ENCODE assay signal across 1 cellular context in genomic region chr4:73257995-73258667, GRCh38.
TF ChIP-seq lines count a peak whose summit lies in the region.

No MANE protein-coding gene starts in this region.

TF ChIP-seq in GM12878, 131 proteins besides CTCF, POLR2A, EP300 and RAD21 (continued from another document):
- TF ChIP-seq ASH2L (IDR thresholded peaks at IDR 0.05; ENCODE audit: borderline replicate concordance, low read depth), result peak; percentile 92; the same call in 1 of the 2 replicates
- TF ChIP-seq POLR2AphosphoS5 (IDR thresholded peaks at IDR 0.05; ENCODE audit: low read length), result no peak
- no peak for TF ChIP-seq CEBPB (IDR thresholded peaks at IDR 0.05; ENCODE audit: borderline replicate concordance in 1 of 2, low read depth in 2 of 2, low read length in 2 of 2)
- 0 out of 2 replicates have a peak, but pooled peaks have one; percentile 38 for TF ChIP-seq ZNF207 (IDR thresholded peaks at IDR 0.05; ENCODE audit: borderline replicate concordance)
- peak; percentile 52; the same call in 1 of the 2 replicates for TF ChIP-seq ZNF24 (IDR thresholded peaks at IDR 0.05)
- TF ChIP-seq STAT1 (conservative IDR thresholded peaks at IDR 0.05), result no peak
- TF ChIP-seq FOXM1 (IDR thresholded peaks at IDR 0.05; ENCODE audit: low read depth, low read length), result no peak
- TF ChIP-seq JUNB (IDR thresholded peaks at IDR 0.05), result no peak
- TF ChIP-seq ZBED1 (IDR thresholded peaks at IDR 0.05; ENCODE audit: borderline replicate concordance), result no peak
- no peak for TF ChIP-seq WRNIP1 (IDR thresholded peaks at IDR 0.05; ENCODE audit: borderline replicate concordance, low read depth, low read length)
- no peak for TF ChIP-seq NFYA (IDR thresholded peaks at IDR 0.05; ENCODE audit: borderline replicate concordance, low read depth, low read length)
- TF ChIP-seq MXI1 (IDR thresholded peaks at IDR 0.05; ENCODE audit: low read depth, low read length), result 0 out of 2 replicates have a peak, but pooled peaks have one; percentile 56
- no peak for TF ChIP-seq ZSCAN29 (IDR thresholded peaks at IDR 0.05)
- no peak for TF ChIP-seq ATF2 (IDR thresholded peaks at IDR 0.05; ENCODE audit: low read length)
- no peak for TF ChIP-seq SMAD1 (IDR thresholded peaks at IDR 0.05; ENCODE audit: low read depth, partially characterized antibody)
- no peak for TF ChIP-seq RELB (IDR thresholded peaks at IDR 0.05; ENCODE audit: low read depth)
- no peak for TF ChIP-seq NR2C1 (IDR thresholded peaks at IDR 0.05)
- no peak for TF ChIP-seq PKNOX1 (IDR thresholded peaks at IDR 0.05)
- no peak for TF ChIP-seq CHD1 (IDR thresholded peaks at IDR 0.05; ENCODE audit: low read depth, low read length)
- no peak for TF ChIP-seq MYB (IDR thresholded peaks at IDR 0.05; ENCODE audit: borderline replicate concordance, low read depth, low read length)
- peak; percentile 39; the same call in 1 of the 2 replicates for TF ChIP-seq MLLT1 (IDR thresholded peaks at IDR 0.05)
- no peak for TF ChIP-seq SPI1 (IDR thresholded peaks at IDR 0.05; ENCODE audit: borderline replicate concordance, insufficient read depth, low read depth, low read length)
- peak; percentile 40; the same call in 1 of the 2 replicates for TF ChIP-seq YY1 (IDR thresholded peaks at IDR 0.05; ENCODE audit: low read depth, low read length)
- TF ChIP-seq BACH1 (IDR thresholded peaks at IDR 0.05; ENCODE audit: borderline replicate concordance), result peak; percentile 47; the same call in 1 of the 2 replicates
- TF ChIP-seq ZNF687 (IDR thresholded peaks at IDR 0.05), result 0 out of 2 replicates have a peak, but pooled peaks have one; percentile 6
- TF ChIP-seq ZBTB11 (CRISPR knock-in tag; IDR thresholded peaks at IDR 0.05), result no peak
- TF ChIP-seq SRF (IDR thresholded peaks at IDR 0.05; ENCODE audit: low read depth in 2 of 2, low read length in 2 of 2), result no peak
- peak; percentile 80 for TF ChIP-seq SMARCA5 (IDR thresholded peaks at IDR 0.05)
- TF ChIP-seq TCF3 (IDR thresholded peaks at IDR 0.05; ENCODE audit: borderline replicate concordance, insufficient read depth, low read depth, low read length), result peak; percentile 16; the same call in 1 of the 2 replicates
- TF ChIP-seq LARP7 (IDR thresholded peaks at IDR 0.05), result peak; percentile 74
- no peak for TF ChIP-seq SUPT20H (IDR thresholded peaks at IDR 0.05; ENCODE audit: borderline replicate concordance, control insufficient read depth, low read depth, low read length)
- peak; percentile 81 for TF ChIP-seq HDGF (IDR thresholded peaks at IDR 0.05)
- TF ChIP-seq PAX8 (IDR thresholded peaks at IDR 0.05), result no peak
